8 cellular contexts compared by ENCODE assay signal in genomic region chr22:41091139-41092022, GRCh38. TPM values are rescaled to one million over a fixed set of nuclear protein-coding genes. Genes with fewer than 3 reads are reported as not detected.
DNase-seq lines count a peak whose midpoint lies in the region; ATAC-seq and TF ChIP-seq lines count a peak whose summit lies in the region.

No MANE protein-coding gene starts in this region.

- H3K4me3 ChIP-seq in prostate gland (peak overlapping the region; percentile 74 to 99), urinary bladder (ENCODE audit: low read depth, low read length) (peak overlapping the region; percentile 99)

- H3K36me3 ChIP-seq in prostate gland (no peaks in the 10 kb centered on the region), urinary bladder (ENCODE audit: insufficient read depth) (no peaks in the 10 kb centered on the region)

- ATAC-seq in GM18498 (IDR thresholded peaks at IDR 0.05; ENCODE audit: unreplicated experiment) (peak; percentile 73), HG02938 (IDR thresholded peaks at IDR 0.05; ENCODE audit: unreplicated experiment) (peak; percentile 51), left ventricle myocardium superior (peak; percentile 96)

- DNase-seq in NCI-H187 (lab: John Stamatoyannopoulos, UW) (peak; percentile 78 to 93), T-helper 2 cell (peak; percentile 98 to 99 (median 99)), anterior cingulate cortex (lab: John Stamatoyannopoulos, UW) (peak; percentile 70 to 99 (median 98)), left ventricle myocardium superior (peak; percentile 100), prostate gland (ENCODE audit: low spot score) (peak; percentile 99)

- intact Hi-C loops in left ventricle myocardium superior (cut with micrococcal nuclease) (loop anchor here (2.0 kb wide), 1 partner anchor 141 kb away; the partner anchor contains the start of gene RBX1), prostate gland (cut with DNase I) (loop anchor here (1.0 to 5.0 kb wide), 4 partner anchors 69 to 291 kb away; partner anchors contain the start of genes RBX1 and TEF)

- no peaks in the 10 kb centered on the region for H3K9me3 ChIP-seq in prostate gland

- no peaks in the 10 kb centered on the region for H3K27me3 ChIP-seq in prostate gland (replicated peaks; ENCODE audit: insufficient read depth)

- H3K4me1 ChIP-seq in prostate gland (replicated peaks) (peaks cover 5% of the 10 kb centered on the region), urinary bladder (ENCODE audit: insufficient read depth) (no peaks in the 10 kb centered on the region)

- H3K27ac ChIP-seq in prostate gland: peak overlapping the region; percentile 100
- peak overlapping the region; percentile 100 for H3K27ac ChIP-seq in urinary bladder (ENCODE audit: low read depth)

- under 1% methylated on average over 65 of the region's 66 CpGs for WGBS in prostate gland
- under 1% methylated on average over 66 of the region's 66 CpGs for WGBS in urinary bladder

- TF ChIP-seq CTCF in prostate gland (IDR thresholded peaks at IDR 0.05): peak in 1 of 4 experiments; percentile 4

- peak; percentile 93 for TF ChIP-seq POLR2A in prostate gland (IDR thresholded peaks at IDR 0.05)

RNA-seq across cellular contexts. Expression of gene EP300, which starts 1.0 kb away (rescaled TPM):
- total RNA-seq in left ventricle myocardium superior (30.5 TPM), prostate gland (100 to 1,000 TPM; 130 to 156 TPM), urinary bladder (104 TPM)
- 24.0 TPM for polyA plus RNA-seq in urinary bladder

Comparison
In these comparisons a context has a peak if more than half of its experiments do, and no peak if none do; other contexts are left out.
1. Peak in every context shown above with its lines: DNase-seq, ATAC-seq, H3K4me3 ChIP-seq and H3K27ac ChIP-seq.